8 cellular contexts compared by ENCODE assay signal in genomic region chr11:78419327-78419726, GRCh38. TPM values are rescaled to one million over a fixed set of nuclear protein-coding genes. Genes with fewer than 3 reads are reported as not detected.
A peak's percentile ranks its signal among the peaks of the same experiment; 100 is the strongest.
DNase-seq lines count a peak whose midpoint lies in the region; ATAC-seq, FAIRE-seq and TF ChIP-seq lines count a peak whose summit lies in the region.

No MANE protein-coding gene starts in this region.

- H3K36me3 Mint-ChIP-seq in activated T-cell treated with anti-CD3 and anti-CD28 coated beads, Interleukin-2, amount 50 U/mL, for 4 hours (ENCODE audit: insufficient read depth), result no peaks in the 10 kb centered on the region
- peaks cover 1% of the 10 kb centered on the region for H3K36me3 Mint-ChIP-seq in activated naive CD4-positive, alpha-beta T cell treated with anti-CD3 and anti-CD28 coated beads for 36 hours (ENCODE audit: low read depth)

- CTCF ChIA-PET in activated naive CD4-positive, alpha-beta T cell treated with anti-CD3 and anti-CD28 coated beads for 36 hours (lab: Charles Lee), result interaction anchor here (0.6 to 5.5 kb wide), 6 partner anchors 8 to 193 kb away, joined by 3 to 81 read pairs (median 6); no protein-coding TSS in a partner anchor

- H3K4me3 ChIP-seq in brain microvascular endothelial cell (ENCODE audit: low read depth, low read length), result no peak overlapping the region
- no peak overlapping the region for H3K4me3 ChIP-seq in lower leg skin (ENCODE audit: low read depth, poor library complexity, severe bottlenecking)
- H3K4me3 ChIP-seq in upper lobe of right lung, result peak overlapping the region; percentile 78
- H3K4me3 ChIP-seq in kidney (ENCODE audit: low read length in 2 of 2), result no peak overlapping the region

- peaks cover 35% of the 10 kb centered on the region for H3K4me1 Mint-ChIP-seq in activated T-cell treated with anti-CD3 and anti-CD28 coated beads, Interleukin-2, amount 50 U/mL, for 4 hours (ENCODE audit: low read depth)
- peaks cover 22% of the 10 kb centered on the region for H3K4me1 Mint-ChIP-seq in activated naive CD4-positive, alpha-beta T cell treated with anti-CD3 and anti-CD28 coated beads for 36 hours (ENCODE audit: low read depth)

- WGBS in lower leg skin, 2 donors, result 8 to 30% methylated on average over 5 of the region's 5 CpGs

- H3K4me1 ChIP-seq in upper lobe of right lung (peaks cover 39% of the 10 kb centered on the region), kidney (ENCODE audit: control insufficient read depth in 1 of 2, insufficient read depth in 1 of 2, low read depth in 1 of 2, low read length in 2 of 2) (peaks cover 19% of the 10 kb centered on the region in 2 donors)

- H3K9me3 Mint-ChIP-seq in activated T-cell treated with anti-CD3 and anti-CD28 coated beads, Interleukin-2, amount 50 U/mL, for 4 hours, result no peaks in the 10 kb centered on the region
- no peaks in the 10 kb centered on the region for H3K9me3 Mint-ChIP-seq in activated naive CD4-positive, alpha-beta T cell treated with anti-CD3 and anti-CD28 coated beads for 36 hours

- H3K27me3 ChIP-seq in brain microvascular endothelial cell (replicated peaks) (no peaks in the 10 kb centered on the region), upper lobe of right lung (no peaks in the 10 kb centered on the region)

- H3K9me3 ChIP-seq in upper lobe of right lung, result no peaks in the 10 kb centered on the region
- H3K9me3 ChIP-seq in kidney (ENCODE audit: control insufficient read depth in 1 of 2, low read length in 2 of 2), result no peaks in the 10 kb centered on the region

- no peak for TF ChIP-seq POLR2A in lower leg skin (IDR thresholded peaks at IDR 0.05)

- H3K27ac ChIP-seq in brain microvascular endothelial cell (peak overlapping the region; percentile 86), upper lobe of right lung (peak overlapping the region; percentile 59), kidney (ENCODE audit: low read depth in 2 of 2, low read length in 2 of 2) (no peak overlapping the region)

- H3K36me3 ChIP-seq in brain microvascular endothelial cell (replicated peaks) (no peaks in the 10 kb centered on the region), upper lobe of right lung (no peaks in the 10 kb centered on the region), kidney (ENCODE audit: control insufficient read depth in 1 of 2, insufficient read depth in 2 of 2, low read length in 2 of 2) (no peaks in the 10 kb centered on the region)

- H3K27ac Mint-ChIP-seq in activated naive CD4-positive, alpha-beta T cell treated with anti-CD3 and anti-CD28 coated beads for 36 hours, result no peak overlapping the region

- in situ Hi-C loops in brain microvascular endothelial cell (cut with HindIII; ENCODE audit: low pct_ligation_motif_present, low sequenced_read_pairs), result no loop called here

- TF ChIP-seq CTCF in brain microvascular endothelial cell (IDR thresholded peaks at IDR 0.05; ENCODE audit: low read depth, low read length, missing control alignments) (no peak), lower leg skin (IDR thresholded peaks at IDR 0.05) (no peak), upper lobe of right lung (IDR thresholded peaks at IDR 0.05) (no peak), kidney (IDR thresholded peaks at IDR 0.05; ENCODE audit: borderline replicate concordance, extremely low read depth, insufficient read depth) (no peak)

- no peak overlapping the region for H3K9ac ChIP-seq in kidney (ENCODE audit: low read length in 2 of 2)

- peak overlapping the region; percentile 55 for H3K4me3 Mint-ChIP-seq in activated T-cell treated with anti-CD3 and anti-CD28 coated beads, Interleukin-2, amount 50 U/mL, for 4 hours
- H3K4me3 Mint-ChIP-seq in activated naive CD4-positive, alpha-beta T cell treated with anti-CD3 and anti-CD28 coated beads for 36 hours, result no peak overlapping the region

- FAIRE-seq in kidney (lab: Jason Lieb, UNC), result no peak

- peaks cover 25% of the 10 kb centered on the region for H3K27me3 Mint-ChIP-seq in activated T-cell treated with anti-CD3 and anti-CD28 coated beads, Interleukin-2, amount 50 U/mL, for 4 hours (ENCODE audit: low read depth)
- H3K27me3 Mint-ChIP-seq in activated naive CD4-positive, alpha-beta T cell treated with anti-CD3 and anti-CD28 coated beads for 36 hours (ENCODE audit: low read depth), result peaks cover 37% of the 10 kb centered on the region

- no peak for DNase-seq in activated T-cell treated with anti-CD3 and anti-CD28 coated beads, Interleukin-2, amount 50 U/mL, for 4 hours
- no peak for DNase-seq in activated T-cell treated with anti-CD3 and anti-CD28 coated beads, Interleukin-2, amount 50 U/mL, for 48 hours
- DNase-seq in brain microvascular endothelial cell (peak; percentile 98), lower leg skin (ENCODE audit: low spot score in 2 of 2) (peak; percentile 71 to 89), upper lobe of right lung (no peak), kidney (no peak), NCI-H187 (lab: John Stamatoyannopoulos, UW) (no peak)
- no peak for DNase-seq in activated naive CD4-positive, alpha-beta T cell treated with anti-CD3 and anti-CD28 coated beads for 36 hours

- intact Hi-C loops in lower leg skin (cut with DNase I; ENCODE audit: low total_unique reads), result loop anchor here (10.0 kb wide), 1 partner anchor 145 kb away; no protein-coding TSS in a partner anchor
- intact Hi-C loops in upper lobe of right lung (cut with DNase I), result loop anchor here (10.0 kb wide), 1 partner anchor 195 kb away; no protein-coding TSS in a partner anchor
- intact Hi-C loops in kidney (cut with DNase I), result no loop called here
- intact Hi-C loops in activated naive CD4-positive, alpha-beta T cell treated with anti-CD3 and anti-CD28 coated beads for 36 hours (cut with micrococcal nuclease), result no loop called here

- ATAC-seq in activated T-cell treated with anti-CD3 and anti-CD28 coated beads, Interleukin-2, amount 50 U/mL, for 4 hours, result no peak
- ATAC-seq in upper lobe of right lung, result peak; percentile 5

RNA-seq across cellular contexts. Expression of gene GAB2, which starts 1.7 kb away (rescaled TPM):
- total RNA-seq in activated T-cell treated with anti-CD3 and anti-CD28 coated beads, Interleukin-2, amount 50 U/mL, for 4 hours, result 1 to 10 TPM; 1.9 to 3.2 (median 3.2) TPM
- total RNA-seq in lower leg skin, result 10 to 100 TPM; 22.5 to 32.8 (median 30.1) TPM
- 65.8 TPM for total RNA-seq in upper lobe of right lung
- 23.6 TPM for total RNA-seq in kidney
- polyA plus RNA-seq in kidney (ENCODE audit: insufficient read depth, low read depth, low replicate concordance), result 3.3 TPM
- total RNA-seq in activated naive CD4-positive, alpha-beta T cell treated with anti-CD3 and anti-CD28 coated beads for 36 hours, result 1 to 10 TPM; 1.6 to 2.7 TPM

Comparison
In these comparisons a context has a peak if more than half of its experiments do, and no peak if none do; other contexts are left out.
1. DNase-seq: peak in brain microvascular endothelial cell (single experiment) and lower leg skin (2 of 2); none in activated T-cell treated with anti-CD3 and anti-CD28 coated beads, Interleukin-2, amount 50 U/mL, for 4 hours (single experiment), activated T-cell treated with anti-CD3 and anti-CD28 coated beads, Interleukin-2, amount 50 U/mL, for 48 hours (0 of 2), upper lobe of right lung (single experiment), kidney (single experiment), NCI-H187 (0 of 2) and activated naive CD4-positive, alpha-beta T cell treated with anti-CD3 and anti-CD28 coated beads for 36 hours (single experiment).
2. H3K27ac ChIP-seq: peak in brain microvascular endothelial cell (single experiment) and upper lobe of right lung (single experiment); none in kidney (0 of 2).
3. intact Hi-C loops: an anchor here in lower leg skin (10.0 kb wide) and upper lobe of right lung (10.0 kb wide); none called in kidney and activated naive CD4-positive, alpha-beta T cell treated with anti-CD3 and anti-CD28 coated beads for 36 hours.